In the genomic region with DNA sequence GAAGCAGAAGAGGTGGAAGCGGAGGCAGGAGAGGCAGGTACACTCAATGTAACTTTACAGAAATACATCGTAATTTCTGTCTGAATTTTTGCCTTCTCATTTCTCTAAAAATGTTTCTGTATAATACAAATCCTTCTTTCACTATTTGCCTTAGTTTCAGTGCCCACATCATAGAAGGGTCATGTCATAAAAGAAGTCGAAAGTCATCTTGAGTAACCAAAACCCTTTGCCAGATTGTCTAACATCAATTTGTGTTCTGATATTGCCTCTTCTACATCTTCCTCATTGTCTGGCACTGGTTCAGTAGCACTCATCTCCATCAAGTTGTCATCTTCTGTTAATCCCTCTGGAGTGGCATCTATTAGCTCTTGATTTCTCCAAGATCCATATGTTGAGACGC, we compare ENCODE assay signal across 1 cellular context.
TF ChIP-seq lines count a peak whose summit lies in the region.

No MANE protein-coding gene starts in this region.

TF ChIP-seq in GM12878, 131 proteins besides CTCF, POLR2A, EP300 and RAD21 (continued from another document):
- TF ChIP-seq, protein P1, sequence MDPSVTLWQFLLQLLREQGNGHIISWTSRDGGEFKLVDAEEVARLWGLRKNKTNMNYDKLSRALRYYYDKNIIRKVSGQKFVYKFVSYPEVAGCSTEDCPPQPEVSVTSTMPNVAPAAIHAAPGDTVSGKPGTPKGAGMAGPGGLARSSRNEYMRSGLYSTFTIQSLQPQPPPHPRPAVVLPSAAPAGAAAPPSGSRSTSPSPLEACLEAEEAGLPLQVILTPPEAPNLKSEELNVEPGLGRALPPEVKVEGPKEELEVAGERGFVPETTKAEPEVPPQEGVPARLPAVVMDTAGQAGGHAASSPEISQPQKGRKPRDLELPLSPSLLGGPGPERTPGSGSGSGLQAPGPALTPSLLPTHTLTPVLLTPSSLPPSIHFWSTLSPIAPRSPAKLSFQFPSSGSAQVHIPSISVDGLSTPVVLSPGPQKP (IDR thresholded peaks at IDR 0.05; ENCODE audit: low read depth, low read length): no peak
- TF ChIP-seq CBX3 (IDR thresholded peaks at IDR 0.05; ENCODE audit: borderline replicate concordance, low read depth) (no peak), JUNB (IDR thresholded peaks at IDR 0.05) (peak; percentile 86), TCF7 (IDR thresholded peaks at IDR 0.05; ENCODE audit: borderline replicate concordance) (peak; percentile 93), WRNIP1 (IDR thresholded peaks at IDR 0.05; ENCODE audit: borderline replicate concordance, low read depth, low read length) (no peak)
